Comparison of ENCODE assay signal across 15 cellular contexts in the genomic region with DNA sequence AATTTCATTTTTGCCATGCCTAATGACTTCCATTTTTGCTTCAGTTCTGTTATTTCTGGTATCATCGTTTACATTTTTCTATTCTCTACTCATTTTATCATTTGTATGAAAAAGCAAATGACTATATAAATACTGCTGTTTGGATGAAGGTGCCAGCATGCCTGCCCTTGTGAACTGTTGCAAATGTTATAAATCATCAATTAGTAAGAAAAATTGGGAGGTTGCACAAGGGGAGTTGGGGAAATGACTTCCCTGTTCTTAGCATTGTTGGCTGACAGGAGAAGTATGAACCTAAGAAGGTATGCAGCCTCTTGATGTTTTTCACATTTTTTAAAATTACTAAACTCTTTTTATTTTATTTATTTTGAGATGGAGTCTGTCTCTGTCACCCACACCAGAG.
"Had no signal": no experiment of that assay in that cellular context is flagged by ENCODE, and none has a peak within 500 bp of the region (broad histone marks: within the 10 kb centered on the region; RNA-seq: fewer than 3 reads in every experiment).

No MANE protein-coding gene starts in this region.

- H3K27me3 Mint-ChIP-seq: activated CD4-positive, alpha-beta T cell treated with anti-CD3 and anti-CD28 coated beads, Interleukin-2, amount 10 ng/mL, durations not matched to agents 7 days and 5 days; T-cell had no signal

- H3K4me1 ChIP-seq: breast epithelium had no signal

- H3K27me3 ChIP-seq: breast epithelium, hepatocyte, tibial nerve, vagina had no signal

- H3K4me3 ChIP-seq: breast epithelium, coronary artery, hepatocyte, tibial nerve, vagina had no signal

- DNase-seq: activated CD4-positive, alpha-beta T cell treated with anti-CD3 and anti-CD28 coated beads, Interleukin-2, amount 10 ng/mL, durations not matched to agents 7 days and 5 days; activated CD8-positive, alpha-beta memory T cell treated with anti-CD3 and anti-CD28 coated beads, Interleukin-2, amount 50 U/mL, for 4 hours; activated naive CD4-positive, alpha-beta T cell treated with anti-CD3 and anti-CD28 coated beads, Interleukin-2, amount 50 U/mL, for 16 hours; activated T-cell treated with anti-CD3 and anti-CD28 coated beads, Interleukin-2, amount 50 U/mL, for 72 hours; foreskin fibroblast; nephron progenitor cell; occipital lobe; stimulated activated CD4-positive, alpha-beta T cell treated with anti-CD3 and anti-CD28 coated beads, Interleukin-2, amount 100 ng/mL, for 24 hours; stimulated activated naive CD8-positive, alpha-beta T cell treated with anti-CD3 and anti-CD28 coated beads, Interleukin-15, Interleukin-2, amounts not matched to agents 100 U/mL and 50 U/mL, for 24 hours; T-cell had no signal

- H3K27ac Mint-ChIP-seq: activated CD4-positive, alpha-beta T cell treated with anti-CD3 and anti-CD28 coated beads, Interleukin-2, amount 10 ng/mL, durations not matched to agents 7 days and 5 days; activated T-cell treated with anti-CD3 and anti-CD28 coated beads, Interleukin-2, amount 50 U/mL, for 72 hours; T-cell had no signal

- H3K9me3 Mint-ChIP-seq: activated CD4-positive, alpha-beta T cell treated with anti-CD3 and anti-CD28 coated beads, Interleukin-2, amount 10 ng/mL, durations not matched to agents 7 days and 5 days; activated T-cell treated with anti-CD3 and anti-CD28 coated beads, Interleukin-2, amount 50 U/mL, for 72 hours; nephron progenitor cell; T-cell had no signal

- H3K9me3 ChIP-seq: breast epithelium, tibial nerve, vagina had no signal

- H3K27ac ChIP-seq: breast epithelium, coronary artery, hepatocyte, tibial nerve, vagina had no signal

- H3K36me3 ChIP-seq: breast epithelium had no signal

- H3K4me3 Mint-ChIP-seq: activated CD4-positive, alpha-beta T cell treated with anti-CD3 and anti-CD28 coated beads, Interleukin-2, amount 10 ng/mL, durations not matched to agents 7 days and 5 days; activated T-cell treated with anti-CD3 and anti-CD28 coated beads, Interleukin-2, amount 50 U/mL, for 72 hours; nephron progenitor cell; T-cell had no signal
